ENCODE assay signal across 15 cellular contexts in the genomic region with DNA sequence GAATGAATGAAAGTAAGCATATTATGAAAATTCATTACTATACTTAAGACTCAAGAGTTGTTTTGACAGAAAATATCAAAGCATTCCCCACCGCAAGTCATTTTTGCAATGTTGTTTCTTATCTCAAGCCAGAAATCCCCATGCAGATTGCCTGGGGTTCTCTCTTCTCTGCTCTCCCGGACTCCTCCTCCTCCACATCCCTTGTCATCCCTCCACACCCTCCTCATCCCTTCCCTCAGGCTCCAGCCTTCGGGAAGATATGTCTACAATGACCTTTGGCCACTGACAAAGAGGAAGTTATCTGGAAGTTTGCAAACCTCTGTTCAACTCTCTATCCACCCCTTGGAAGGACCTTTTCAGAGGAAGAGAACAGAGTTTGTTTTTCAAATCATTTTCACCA. TPM values are rescaled to one million over a fixed set of nuclear protein-coding genes. Genes with fewer than 3 reads are reported as not detected.
DNase-seq lines count a peak whose midpoint lies in the region; ATAC-seq and TF ChIP-seq lines count a peak whose summit lies in the region.
"Had no signal": no experiment of that assay in that cellular context is flagged by ENCODE, and none has a peak within 500 bp of the region (broad histone marks: within the 10 kb centered on the region; RNA-seq: fewer than 3 reads in every experiment).

No MANE protein-coding gene starts in this region.

- H3K27ac Mint-ChIP-seq in type B pancreatic cell = peak overlapping the region; percentile 61
- H3K27ac Mint-ChIP-seq: CD14-positive monocyte; CD8-positive, alpha-beta T cell had no signal

- H3K4me1 Mint-ChIP-seq in type B pancreatic cell (ENCODE audit: unreplicated experiment) = no peaks in the 10 kb centered on the region

- H3K27me3 ChIP-seq in mucosa of rectum (ENCODE audit: control insufficient read depth in 2 of 2, insufficient read depth in 2 of 2, low read length in 2 of 2) = no peaks in the 10 kb centered on the region

- ATAC-seq in HG02981 (IDR thresholded peaks at IDR 0.05; ENCODE audit: unreplicated experiment) = no peak
- no peak for ATAC-seq in HG03439 (IDR thresholded peaks at IDR 0.05; ENCODE audit: unreplicated experiment)
- ATAC-seq: CD8-positive, alpha-beta T cell had no signal

- TF ChIP-seq CTCF in type B pancreatic cell (conservative IDR thresholded peaks at IDR 0.05) = no peak

- no peak overlapping the region for H3K9ac ChIP-seq in mucosa of rectum (ENCODE audit: low read depth in 1 of 2, low read length in 2 of 2)

- H3K9me3 Mint-ChIP-seq in type B pancreatic cell = no peaks in the 10 kb centered on the region
- H3K9me3 Mint-ChIP-seq: CD14-positive monocyte; CD8-positive, alpha-beta T cell had no signal

- no peak overlapping the region for H3K4me3 Mint-ChIP-seq in type B pancreatic cell
- H3K4me3 Mint-ChIP-seq: CD14-positive monocyte; CD8-positive, alpha-beta T cell had no signal

- peaks cover 4 to 15% of the 10 kb centered on the region in 2 donors for H3K4me1 ChIP-seq in mucosa of rectum (ENCODE audit: control insufficient read depth in 2 of 2, insufficient read depth in 2 of 2, low read length in 2 of 2)
- H3K4me1 ChIP-seq: HAP-1 had no signal

- DNase-seq in NCI-H226 (peak; percentile 76), iPS-NIHi7 (ENCODE audit: extremely low spot score) (peak; percentile 11), type B pancreatic cell (ENCODE audit: extremely low spot score, unreplicated experiment) (no peak)
- no peak for DNase-seq in stimulated activated naive CD4-positive, alpha-beta T cell (lab: John Stamatoyannopoulos, UW)
- DNase-seq: CD8-positive, alpha-beta T cell; DMS53; GF-D8; GOT3; IMR-90 had no signal

- H3K27me3 Mint-ChIP-seq in type B pancreatic cell = peaks cover 13% of the 10 kb centered on the region

- no peaks in the 10 kb centered on the region for H3K9me3 ChIP-seq in mucosa of rectum (ENCODE audit: control insufficient read depth in 2 of 2, low read length in 2 of 2)
- H3K9me3 ChIP-seq: HAP-1 had no signal

- H3K36me3 Mint-ChIP-seq in type B pancreatic cell = no peaks in the 10 kb centered on the region
- H3K36me3 Mint-ChIP-seq: CD14-positive monocyte; CD8-positive, alpha-beta T cell had no signal

- peaks cover 3 to 16% of the 10 kb centered on the region in 2 donors for H3K36me3 ChIP-seq in mucosa of rectum (ENCODE audit: control insufficient read depth in 2 of 2, insufficient read depth in 2 of 2, low read length in 2 of 2)
- H3K36me3 ChIP-seq: HAP-1 had no signal

- no peak overlapping the region for H3K4me3 ChIP-seq in mucosa of rectum (ENCODE audit: low read length in 2 of 2)
- H3K4me3 ChIP-seq: HAP-1 had no signal

- peak overlapping the region; percentile 56 to 65 for H3K27ac ChIP-seq in mucosa of rectum (ENCODE audit: low read depth in 2 of 2, low read length in 2 of 2)

RNA-seq across cellular contexts. Expression of gene TFCP2L1, which starts 11.9 kb away (rescaled TPM):
- 3.0 and 4.6 TPM in 2 replicates for total RNA-seq in type B pancreatic cell (ENCODE audit: low replicate concordance)
- total RNA-seq: A673, IMR-90 had no signal

Comparison
In these comparisons a context has a peak if more than half of its experiments do, and no peak if none do; other contexts are left out.
1. DNase-seq: peak in NCI-H226 (single experiment) and iPS-NIHi7 (single experiment); none in type B pancreatic cell (single experiment) and stimulated activated naive CD4-positive, alpha-beta T cell (0 of 6).